In genomic region chr11:75576445-75577049, GRCh38 we compare ENCODE assay signal across 8 cellular contexts. TPM values are rescaled to one million over a fixed set of nuclear protein-coding genes. Genes with fewer than 3 reads are reported as not detected.
A peak's percentile ranks its signal among the peaks of the same experiment; 100 is the strongest.
DNase-seq lines count a peak whose midpoint lies in the region; ATAC-seq and TF ChIP-seq lines count a peak whose summit lies in the region.

No MANE protein-coding gene starts in this region.

- H3K4me3 Mint-ChIP-seq in endothelial cell (ENCODE audit: unreplicated experiment): peak overlapping the region; percentile 18

- peaks cover 24% of the 10 kb centered on the region for H3K4me1 Mint-ChIP-seq in endothelial cell (ENCODE audit: unreplicated experiment)

- ATAC-seq in GM19468 (IDR thresholded peaks at IDR 0.05; ENCODE audit: extremely low read depth, unreplicated experiment): peak; percentile 18
- ATAC-seq in GM18517 (IDR thresholded peaks at IDR 0.05; ENCODE audit: unreplicated experiment): no peak
- no peak for ATAC-seq in GM21381 (IDR thresholded peaks at IDR 0.05; ENCODE audit: unreplicated experiment)

- DNase-seq in MV-4-11 (lab: John Stamatoyannopoulos, UW) (peak; percentile 84), endothelial cell (ENCODE audit: low spot score) (peak; percentile 38), pons (ENCODE audit: low spot score) (peak; percentile 51), middle frontal gyrus (ENCODE audit: extremely low spot score, low spot score) (no peak), NCI-H1694 (lab: John Stamatoyannopoulos, UW) (no peak)

- H3K27me3 Mint-ChIP-seq in endothelial cell (ENCODE audit: unreplicated experiment): peaks cover 7% of the 10 kb centered on the region

- H3K36me3 Mint-ChIP-seq in endothelial cell (ENCODE audit: low read depth, unreplicated experiment): peaks cover 23% of the 10 kb centered on the region

- H3K27ac Mint-ChIP-seq in endothelial cell (ENCODE audit: unreplicated experiment): peak overlapping the region; percentile 36

- no peak for TF ChIP-seq CTCF in endothelial cell (IDR thresholded peaks at IDR 0.05; ENCODE audit: unreplicated experiment)

- H3K9me3 Mint-ChIP-seq in endothelial cell (ENCODE audit: unreplicated experiment): no peaks in the 10 kb centered on the region

RNA-seq across cellular contexts. Expression of gene SERPINH1, which starts 14.5 kb away (rescaled TPM):
- 449 TPM for total RNA-seq in endothelial cell (ENCODE audit: unreplicated experiment)

RNA-seq across cellular contexts. Expression of gene GDPD5, which starts 50.8 kb away (rescaled TPM):
- total RNA-seq in endothelial cell (ENCODE audit: unreplicated experiment): 674 TPM

Comparison
In these comparisons a context has a peak if more than half of its experiments do, and no peak if none do; other contexts are left out.
1. DNase-seq: peak in MV-4-11 (single experiment), endothelial cell (single experiment) and pons (single experiment); none in middle frontal gyrus (single experiment) and NCI-H1694 (single experiment).